Comparison of ENCODE assay signal across 22 cellular contexts in genomic region chr4:151810476-151810875, GRCh38.
"Had no signal": no experiment of that assay in that cellular context is flagged by ENCODE, and none has a peak within 500 bp of the region (broad histone marks: within the 10 kb centered on the region; RNA-seq: fewer than 3 reads in every experiment).

No MANE protein-coding gene starts in this region.

- DNase-seq: activated B cell treated with CpG ODN at 0.5 μM for 24 hours; activated CD4-positive, alpha-beta memory T cell treated with anti-CD3 and anti-CD28 coated beads, Interleukin-2, amount 10 ng/mL, durations not matched to agents 7 days and 5 days; activated CD4-positive, alpha-beta T cell treated with anti-CD3 and anti-CD28 coated beads, Interleukin-2, amount 10 ng/mL, durations not matched to agents 7 days and 5 days; activated gamma-delta T cell; activated naive CD4-positive, alpha-beta T cell treated with anti-CD3 and anti-CD28 coated beads for 36 hours; activated T-cell treated with anti-CD3 and anti-CD28 coated beads for 4 hours; activated T-cell treated with anti-CD3 and anti-CD28 coated beads, Interleukin-2, amount 50 U/mL, for 48 hours; MM.1S; NCI-H1105; NCI-H1436; NCI-H1694 treated with DMSO at 0.1 percent for 48 hours; NCI-H2029 treated with DMSO at 0.1 percent for 48 hours; NCI-H345; NCI-H510A; NCI-H526 treated with DMSO at 0.1 percent for 48 hours; PC-9; SHP77 treated with DMSO at 0.1 percent for 48 hours had no signal

- ATAC-seq: activated T-helper 17 cell treated with anti-CD3 and anti-CD28 coated beads, Interleukin-2, amount 50 U/mL, for 72 hours had no signal

- H3K27me3 Mint-ChIP-seq: activated B cell treated with CpG ODN at 0.5 μM for 24 hours; activated CD4-positive, alpha-beta memory T cell treated with anti-CD3 and anti-CD28 coated beads, Interleukin-2, amount 10 ng/mL, durations not matched to agents 7 days and 5 days; activated CD4-positive, alpha-beta T cell treated with anti-CD3 and anti-CD28 coated beads, Interleukin-2, amount 10 ng/mL, durations not matched to agents 7 days and 5 days; activated naive CD8-positive, alpha-beta T cell; activated T-helper 17 cell treated with anti-CD3 and anti-CD28 coated beads, Interleukin-2, amount 50 U/mL, for 72 hours; brain; central memory CD8-positive, alpha-beta T cell had no signal

- H2AFZ ChIP-seq: PC-9 had no signal

- H3K4me3 Mint-ChIP-seq: activated B cell treated with CpG ODN at 0.5 μM for 24 hours; activated CD4-positive, alpha-beta memory T cell treated with anti-CD3 and anti-CD28 coated beads, Interleukin-2, amount 10 ng/mL, durations not matched to agents 7 days and 5 days; activated CD4-positive, alpha-beta T cell treated with anti-CD3 and anti-CD28 coated beads, Interleukin-2, amount 10 ng/mL, durations not matched to agents 7 days and 5 days; activated naive CD4-positive, alpha-beta T cell treated with anti-CD3 and anti-CD28 coated beads for 36 hours; activated naive CD8-positive, alpha-beta T cell; activated T-helper 17 cell treated with anti-CD3 and anti-CD28 coated beads, Interleukin-2, amount 50 U/mL, for 72 hours; brain; central memory CD8-positive, alpha-beta T cell; T-helper 1 cell treated with Interleukin-12 subunit alpha and Interleukin-12 subunit beta and Interleukin-4 antibody, amounts not matched to agents 30 μg/mL and 1 μg/mL, for 36 hours had no signal

- H3K36me3 Mint-ChIP-seq: activated naive CD8-positive, alpha-beta T cell; brain had no signal

- H3K27ac ChIP-seq: PC-9 had no signal

- H3K4me1 Mint-ChIP-seq: activated B cell treated with CpG ODN at 0.5 μM for 24 hours; activated CD4-positive, alpha-beta memory T cell treated with anti-CD3 and anti-CD28 coated beads, Interleukin-2, amount 10 ng/mL, durations not matched to agents 7 days and 5 days; activated T-helper 17 cell treated with anti-CD3 and anti-CD28 coated beads, Interleukin-2, amount 50 U/mL, for 72 hours; central memory CD8-positive, alpha-beta T cell had no signal

- H3K27ac Mint-ChIP-seq: activated B cell treated with CpG ODN at 0.5 μM for 24 hours; activated CD4-positive, alpha-beta memory T cell treated with anti-CD3 and anti-CD28 coated beads, Interleukin-2, amount 10 ng/mL, durations not matched to agents 7 days and 5 days; activated CD4-positive, alpha-beta T cell treated with anti-CD3 and anti-CD28 coated beads, Interleukin-2, amount 10 ng/mL, durations not matched to agents 7 days and 5 days; activated naive CD4-positive, alpha-beta T cell treated with anti-CD3 and anti-CD28 coated beads for 36 hours; activated naive CD8-positive, alpha-beta T cell; activated T-helper 17 cell treated with anti-CD3 and anti-CD28 coated beads, Interleukin-2, amount 50 U/mL, for 72 hours; brain; T-helper 1 cell treated with Interleukin-12 subunit alpha and Interleukin-12 subunit beta and Interleukin-4 antibody, amounts not matched to agents 30 μg/mL and 1 μg/mL, for 36 hours had no signal

- H3K4me3 ChIP-seq: PC-9 had no signal

- H3K4me2 ChIP-seq: PC-9 had no signal

- H3K9me3 Mint-ChIP-seq: activated B cell treated with CpG ODN at 0.5 μM for 24 hours; activated CD4-positive, alpha-beta memory T cell treated with anti-CD3 and anti-CD28 coated beads, Interleukin-2, amount 10 ng/mL, durations not matched to agents 7 days and 5 days; activated CD4-positive, alpha-beta T cell treated with anti-CD3 and anti-CD28 coated beads, Interleukin-2, amount 10 ng/mL, durations not matched to agents 7 days and 5 days; activated naive CD4-positive, alpha-beta T cell treated with anti-CD3 and anti-CD28 coated beads for 36 hours; activated T-helper 17 cell treated with anti-CD3 and anti-CD28 coated beads, Interleukin-2, amount 50 U/mL, for 72 hours; brain; central memory CD8-positive, alpha-beta T cell; T-helper 1 cell treated with Interleukin-12 subunit alpha and Interleukin-12 subunit beta and Interleukin-4 antibody, amounts not matched to agents 30 μg/mL and 1 μg/mL, for 36 hours had no signal
